Comparison of ENCODE assay signal across 1 cellular context in genomic region chr18:51110073-51110797, GRCh38.
TF ChIP-seq lines count a peak whose summit lies in the region.

No MANE protein-coding gene starts in this region.

TF ChIP-seq in HepG2, 621 proteins besides CTCF, POLR2A, EP300 and RAD21 (continued from another document and continues in another):
- no peak for TF ChIP-seq RERE (CRISPR knock-in tag; IDR thresholded peaks at IDR 0.05; ENCODE audit: low read depth)
- TF ChIP-seq ZNF598 (CRISPR knock-in tag; IDR thresholded peaks at IDR 0.05; ENCODE audit: borderline replicate concordance): no peak
- no peak for TF ChIP-seq DNMT1 (CRISPR knock-in tag; IDR thresholded peaks at IDR 0.05)
- TF ChIP-seq TAF15 (IDR thresholded peaks at IDR 0.05; ENCODE audit: low read depth, low read length, poor library complexity, severe bottlenecking): no peak
- TF ChIP-seq FUBP1 (CRISPR knock-in tag; IDR thresholded peaks at IDR 0.05; ENCODE audit: borderline replicate concordance): no peak
- TF ChIP-seq SSRP1 (CRISPR knock-in tag; IDR thresholded peaks at IDR 0.05): no peak
- TF ChIP-seq MAZ (IDR thresholded peaks at IDR 0.05; ENCODE audit: borderline replicate concordance, low read depth, low read length): no peak
- no peak; the same call in 1 of the 2 replicates for TF ChIP-seq MAZ (CRISPR knock-in tag; IDR thresholded peaks at IDR 0.05; ENCODE audit: low read depth)
- no peak for TF ChIP-seq SOX5 (CRISPR knock-in tag; IDR thresholded peaks at IDR 0.05; ENCODE audit: borderline replicate concordance)
- no peak for TF ChIP-seq ZNF513 (CRISPR knock-in tag; conservative IDR thresholded peaks at IDR 0.05)
- no peak for TF ChIP-seq FOXO1 (CRISPR knock-in tag; IDR thresholded peaks at IDR 0.05)
- no peak for TF ChIP-seq ZNF232 (CRISPR knock-in tag; IDR thresholded peaks at IDR 0.05; ENCODE audit: borderline replicate concordance)
- TF ChIP-seq HOMEZ (CRISPR knock-in tag; IDR thresholded peaks at IDR 0.05; ENCODE audit: low read depth): no peak
- no peak for TF ChIP-seq TBL1XR1 (IDR thresholded peaks at IDR 0.05; ENCODE audit: borderline replicate concordance, low read length, partially characterized antibody)
- no peak for TF ChIP-seq NR2F6 (IDR thresholded peaks at IDR 0.05)
- TF ChIP-seq NR2F6 (CRISPR knock-in tag; IDR thresholded peaks at IDR 0.05): peak; percentile 44; the same call in 1 of the 2 replicates
- no peak for TF ChIP-seq MTERF4 (CRISPR knock-in tag; IDR thresholded peaks at IDR 0.05)
- TF ChIP-seq THYN1 (CRISPR knock-in tag; IDR thresholded peaks at IDR 0.05; ENCODE audit: borderline replicate concordance, low read depth): no peak
- TF ChIP-seq ZMYM2 (CRISPR knock-in tag; IDR thresholded peaks at IDR 0.05): no peak
- 0 out of 2 replicates have a peak, but pooled peaks have one; percentile 46 for TF ChIP-seq ZNF558 (CRISPR knock-in tag; IDR thresholded peaks at IDR 0.05; ENCODE audit: borderline replicate concordance)
- TF ChIP-seq ZSCAN21 (CRISPR knock-in tag; IDR thresholded peaks at IDR 0.05; ENCODE audit: borderline replicate concordance): 0 out of 2 replicates have a peak, but pooled peaks have one; percentile 56
- no peak for TF ChIP-seq ELK4 (CRISPR knock-in tag; IDR thresholded peaks at IDR 0.05; ENCODE audit: borderline replicate concordance)
- no peak for TF ChIP-seq ZMYM3 (CRISPR knock-in tag; IDR thresholded peaks at IDR 0.05)
- no peak for TF ChIP-seq MEIS1 (CRISPR knock-in tag; IDR thresholded peaks at IDR 0.05; ENCODE audit: borderline replicate concordance)
- no peak for TF ChIP-seq ZNF296 (CRISPR knock-in tag; conservative IDR thresholded peaks at IDR 0.05)
- no peak for TF ChIP-seq LBX2 (CRISPR knock-in tag; IDR thresholded peaks at IDR 0.05; ENCODE audit: borderline replicate concordance)
- TF ChIP-seq THAP11 (CRISPR knock-in tag; IDR thresholded peaks at IDR 0.05): 0 out of 2 replicates have a peak, but pooled peaks have one; percentile 15
- no peak for TF ChIP-seq ZNF790 (CRISPR knock-in tag; IDR thresholded peaks at IDR 0.05; ENCODE audit: borderline replicate concordance)
- TF ChIP-seq ELF1 (CRISPR knock-in tag; IDR thresholded peaks at IDR 0.05): no peak
- no peak for TF ChIP-seq TP53 (CRISPR knock-in tag; conservative IDR thresholded peaks at IDR 0.05)
- no peak for TF ChIP-seq FOXJ3 (CRISPR knock-in tag; IDR thresholded peaks at IDR 0.05; ENCODE audit: borderline replicate concordance)
- TF ChIP-seq SIN3A (IDR thresholded peaks at IDR 0.05; ENCODE audit: borderline replicate concordance, low read depth, low read length): no peak
- no peak for TF ChIP-seq TIGD3 (CRISPR knock-in tag; IDR thresholded peaks at IDR 0.05; ENCODE audit: borderline replicate concordance)
- TF ChIP-seq ARID4A (CRISPR knock-in tag; IDR thresholded peaks at IDR 0.05; ENCODE audit: borderline replicate concordance): peak; percentile 24; the same call in 1 of the 2 replicates
- no peak for TF ChIP-seq REPIN1 (CRISPR knock-in tag; IDR thresholded peaks at IDR 0.05; ENCODE audit: borderline replicate concordance, low read depth)
- no peak for TF ChIP-seq STAT6 (CRISPR knock-in tag; IDR thresholded peaks at IDR 0.05; ENCODE audit: borderline replicate concordance)
- TF ChIP-seq EED (CRISPR knock-in tag; IDR thresholded peaks at IDR 0.05): no peak
